In genomic region chr5:157497875-157498611, GRCh38 we compare ENCODE assay signal across 23 cellular contexts. TPM values are rescaled to one million over a fixed set of nuclear protein-coding genes. Genes with fewer than 3 reads are reported as not detected.
DNase-seq lines count a peak whose midpoint lies in the region; ATAC-seq and TF ChIP-seq lines count a peak whose summit lies in the region.
"Had no signal": no experiment of that assay in that cellular context is flagged by ENCODE, and none has a peak within 500 bp of the region (broad histone marks: within the 10 kb centered on the region; RNA-seq: fewer than 3 reads in every experiment).

No MANE protein-coding gene starts in this region.

- no peaks in the 10 kb centered on the region for H3K27me3 ChIP-seq in sigmoid colon
- H3K27me3 ChIP-seq: left lung, SJCRH30, transverse colon had no signal

- intact Hi-C loops in sigmoid colon (cut with DNase I), result no loop called here

- H3K4me3 ChIP-seq in sigmoid colon, result no peak overlapping the region
- H3K4me3 ChIP-seq: HAP-1, left lung, SJCRH30, transverse colon had no signal

- H3K27me3 Mint-ChIP-seq in activated T-cell treated with anti-CD3 and anti-CD28 coated beads, Interleukin-2, amount 50 U/mL, for 24 hours, result no peaks in the 10 kb centered on the region
- no peaks in the 10 kb centered on the region for H3K27me3 Mint-ChIP-seq in activated T-cell treated with anti-CD3 and anti-CD28 coated beads, Interleukin-2, amount 50 U/mL, for 4 hours (ENCODE audit: low read depth)
- no peaks in the 10 kb centered on the region for H3K27me3 Mint-ChIP-seq in activated CD8-positive, alpha-beta memory T cell treated with anti-CD3 and anti-CD28 coated beads, Interleukin-2, amount 10 ng/mL, durations not matched to agents 7 days and 5 days
- H3K27me3 Mint-ChIP-seq: CD4-positive, alpha-beta memory T cell had no signal

- CTCF ChIA-PET in activated CD8-positive, alpha-beta memory T cell treated with anti-CD3 and anti-CD28 coated beads, Interleukin-2, amount 10 ng/mL, durations not matched to agents 7 days and 5 days (lab: Charles Lee), result interaction anchor here (1.0 kb wide), 1 partner anchor 220 kb away, joined by 3 read pairs; no protein-coding TSS in a partner anchor
- CTCF ChIA-PET in RWPE1 (lab: Yijun Ruan, JAX), result no interaction called here

- TF ChIP-seq CTCF in sigmoid colon (IDR thresholded peaks at IDR 0.05) (no peak), RWPE1 (conservative IDR thresholded peaks at IDR 0.05; ENCODE audit: low read depth) (no peak)

- TF ChIP-seq EP300 in Ishikawa (IDR thresholded peaks at IDR 0.05; ENCODE audit: borderline replicate concordance) (peak; percentile 60; the same call in 1 of the 2 replicates), sigmoid colon (IDR thresholded peaks at IDR 0.05) (no peak)

- peaks cover 8% of the 10 kb centered on the region for H3K4me1 Mint-ChIP-seq in activated T-cell treated with anti-CD3 and anti-CD28 coated beads, Interleukin-2, amount 50 U/mL, for 24 hours (ENCODE audit: low read depth)
- peaks cover 13% of the 10 kb centered on the region for H3K4me1 Mint-ChIP-seq in activated T-cell treated with anti-CD3 and anti-CD28 coated beads, Interleukin-2, amount 50 U/mL, for 4 hours (ENCODE audit: low read depth)
- peaks cover 20% of the 10 kb centered on the region for H3K4me1 Mint-ChIP-seq in activated CD8-positive, alpha-beta memory T cell treated with anti-CD3 and anti-CD28 coated beads, Interleukin-2, amount 10 ng/mL, durations not matched to agents 7 days and 5 days
- H3K4me1 Mint-ChIP-seq: neural crest cell had no signal

- peak overlapping the region; percentile 0 for H3K27ac Mint-ChIP-seq in activated T-cell treated with anti-CD3 and anti-CD28 coated beads, Interleukin-2, amount 50 U/mL, for 24 hours
- no peak overlapping the region for H3K27ac Mint-ChIP-seq in activated CD8-positive, alpha-beta memory T cell treated with anti-CD3 and anti-CD28 coated beads, Interleukin-2, amount 10 ng/mL, durations not matched to agents 7 days and 5 days

- peaks cover 0 to 83% (median 33%) of the 10 kb centered on the region in 4 donors for H3K36me3 ChIP-seq in sigmoid colon
- H3K36me3 ChIP-seq: HAP-1, transverse colon had no signal

- no peaks in the 10 kb centered on the region for H3K9me3 ChIP-seq in sigmoid colon
- H3K9me3 ChIP-seq: HAP-1, left lung, SJCRH30, transverse colon had no signal

- POLR2A ChIA-PET in RWPE1 (lab: Yijun Ruan, JAX; ENCODE audit: low non-redundant PET), result no interaction called here

- ATAC-seq in activated T-cell treated with anti-CD3 and anti-CD28 coated beads, Interleukin-2, amount 50 U/mL, for 4 hours, result no peak
- ATAC-seq in activated CD8-positive, alpha-beta memory T cell treated with anti-CD3 and anti-CD28 coated beads, Interleukin-2, amount 10 ng/mL, durations not matched to agents 7 days and 5 days, result no peak
- no peak for ATAC-seq in HG03571 (IDR thresholded peaks at IDR 0.05; ENCODE audit: unreplicated experiment)
- ATAC-seq: left lung had no signal

- H3K9me3 Mint-ChIP-seq in activated T-cell treated with anti-CD3 and anti-CD28 coated beads, Interleukin-2, amount 50 U/mL, for 24 hours, result no peaks in the 10 kb centered on the region
- no peaks in the 10 kb centered on the region for H3K9me3 Mint-ChIP-seq in activated T-cell treated with anti-CD3 and anti-CD28 coated beads, Interleukin-2, amount 50 U/mL, for 4 hours
- no peaks in the 10 kb centered on the region for H3K9me3 Mint-ChIP-seq in activated CD8-positive, alpha-beta memory T cell treated with anti-CD3 and anti-CD28 coated beads, Interleukin-2, amount 10 ng/mL, durations not matched to agents 7 days and 5 days (ENCODE audit: low read depth)

- no peak for DNase-seq in activated T-cell treated with anti-CD3 and anti-CD28 coated beads, Interleukin-2, amount 50 U/mL, for 24 hours
- no peak for DNase-seq in activated T-cell treated with anti-CD3 and anti-CD28 coated beads, Interleukin-2, amount 50 U/mL, for 4 hours
- peak; percentile 56 for DNase-seq in NCI-H774 (lab: John Stamatoyannopoulos, UW)
- DNase-seq in sigmoid colon, result peak; percentile 62
- no peak for DNase-seq in activated CD8-positive, alpha-beta memory T cell treated with anti-CD3 and anti-CD28 coated beads, Interleukin-2, amount 10 ng/mL, durations not matched to agents 7 days and 5 days
- DNase-seq in RWPE1 (ENCODE audit: low spot score), result no peak
- DNase-seq: activated CD8-positive, alpha-beta memory T cell treated with anti-CD3 and anti-CD28 coated beads, Interleukin-2, amount 50 U/mL, for 48 hours; activated gamma-delta T cell; CD4-positive, alpha-beta memory T cell; glutamatergic neuron; Karpas-422; left lung; OCI-M1; SJCRH30; stimulated activated naive CD4-positive, alpha-beta T cell; T-helper 2 cell; transverse colon had no signal

- H3K4me3 Mint-ChIP-seq in activated T-cell treated with anti-CD3 and anti-CD28 coated beads, Interleukin-2, amount 50 U/mL, for 24 hours, result no peak overlapping the region
- H3K4me3 Mint-ChIP-seq in activated T-cell treated with anti-CD3 and anti-CD28 coated beads, Interleukin-2, amount 50 U/mL, for 4 hours, result no peak overlapping the region
- no peak overlapping the region for H3K4me3 Mint-ChIP-seq in activated CD8-positive, alpha-beta memory T cell treated with anti-CD3 and anti-CD28 coated beads, Interleukin-2, amount 10 ng/mL, durations not matched to agents 7 days and 5 days
- H3K4me3 Mint-ChIP-seq: CD4-positive, alpha-beta memory T cell; neural crest cell had no signal

- no peak for TF ChIP-seq POLR2A in sigmoid colon (IDR thresholded peaks at IDR 0.05)

- H3K27ac ChIP-seq in sigmoid colon, result peak overlapping the region in 2 of 4 donors; percentile 53 to 54
- H3K27ac ChIP-seq in RWPE1, result no peak overlapping the region
- H3K27ac ChIP-seq: left lung, SJCRH30, VCaP had no signal

- H3K4me1 ChIP-seq in sigmoid colon, result peaks cover 0 to 7% (median 3%) of the 10 kb centered on the region in 4 donors
- H3K4me1 ChIP-seq: HAP-1, SJCRH30 had no signal

- TF ChIP-seq RAD21 in Ishikawa (IDR thresholded peaks at IDR 0.05; ENCODE audit: low read depth), result peak; percentile 5; the same call in 1 of the 2 replicates

- WGBS in sigmoid colon, 2 donors, result 80 to 89% methylated on average over 10 of the region's 10 CpGs

- peaks cover 64% of the 10 kb centered on the region for H3K36me3 Mint-ChIP-seq in activated T-cell treated with anti-CD3 and anti-CD28 coated beads, Interleukin-2, amount 50 U/mL, for 24 hours (ENCODE audit: low read depth)
- H3K36me3 Mint-ChIP-seq in activated T-cell treated with anti-CD3 and anti-CD28 coated beads, Interleukin-2, amount 50 U/mL, for 4 hours (ENCODE audit: insufficient read depth), result peaks cover 28% of the 10 kb centered on the region
- peaks cover 70% of the 10 kb centered on the region for H3K36me3 Mint-ChIP-seq in activated CD8-positive, alpha-beta memory T cell treated with anti-CD3 and anti-CD28 coated beads, Interleukin-2, amount 10 ng/mL, durations not matched to agents 7 days and 5 days

TF ChIP-seq in Ishikawa, 13 proteins besides CTCF, POLR2A, EP300 and RAD21:
- TF ChIP-seq MAX (IDR thresholded peaks at IDR 0.05), result peak; percentile 36; the same call in 1 of the 2 replicates
- TF ChIP-seq NFIC (IDR thresholded peaks at IDR 0.05), result peak; percentile 69
- no peak for TF ChIP-seq TEAD4 (IDR thresholded peaks at IDR 0.05)
- TF ChIP-seq TCF12 (IDR thresholded peaks at IDR 0.05; ENCODE audit: low read depth), result peak; percentile 78
- TF ChIP-seq ZBTB7A (IDR thresholded peaks at IDR 0.05; ENCODE audit: low read depth), result 0 out of 2 replicates have a peak, but pooled peaks have one; percentile 41
TF ChIP-seq in Ishikawa: peak in this region for 4.

RNA-seq across cellular contexts. Expression of gene NIPAL4, which starts 38.0 kb away (rescaled TPM):
- 1 to 10 TPM; 3.7 to 5.0 (median 3.8) TPM for total RNA-seq in activated T-cell treated with anti-CD3 and anti-CD28 coated beads, Interleukin-2, amount 50 U/mL, for 4 hours
- total RNA-seq in sigmoid colon, result 1 to 10 TPM; 2.8 to 5.1 (median 4.9) TPM
- polyA plus RNA-seq in sigmoid colon, result 1 to 10 TPM in 1 of 3 donors, not detected in 2; 1.3 TPM
- under 1 TPM in 1 of 2 experiments, not detected in 1; 0.37 TPM for total RNA-seq in activated CD8-positive, alpha-beta memory T cell treated with anti-CD3 and anti-CD28 coated beads, Interleukin-2, amount 10 ng/mL, durations not matched to agents 7 days and 5 days
- total RNA-seq: CD4-positive, alpha-beta memory T cell; HT1080; neural crest cell; SJCRH30 had no signal
- polyA plus RNA-seq: CD4-positive, alpha-beta memory T cell had no signal

Comparison
In these comparisons a context has a peak if more than half of its experiments do, and no peak if none do; other contexts are left out.
1. DNase-seq: peak in NCI-H774 (single experiment) and sigmoid colon (single experiment); none in activated T-cell treated with anti-CD3 and anti-CD28 coated beads, Interleukin-2, amount 50 U/mL, for 24 hours (single experiment), activated T-cell treated with anti-CD3 and anti-CD28 coated beads, Interleukin-2, amount 50 U/mL, for 4 hours (single experiment), activated CD8-positive, alpha-beta memory T cell treated with anti-CD3 and anti-CD28 coated beads, Interleukin-2, amount 10 ng/mL, durations not matched to agents 7 days and 5 days (single experiment) and RWPE1 (single experiment).